Comparison of ENCODE assay signal across 1 cellular context in the genomic region with DNA sequence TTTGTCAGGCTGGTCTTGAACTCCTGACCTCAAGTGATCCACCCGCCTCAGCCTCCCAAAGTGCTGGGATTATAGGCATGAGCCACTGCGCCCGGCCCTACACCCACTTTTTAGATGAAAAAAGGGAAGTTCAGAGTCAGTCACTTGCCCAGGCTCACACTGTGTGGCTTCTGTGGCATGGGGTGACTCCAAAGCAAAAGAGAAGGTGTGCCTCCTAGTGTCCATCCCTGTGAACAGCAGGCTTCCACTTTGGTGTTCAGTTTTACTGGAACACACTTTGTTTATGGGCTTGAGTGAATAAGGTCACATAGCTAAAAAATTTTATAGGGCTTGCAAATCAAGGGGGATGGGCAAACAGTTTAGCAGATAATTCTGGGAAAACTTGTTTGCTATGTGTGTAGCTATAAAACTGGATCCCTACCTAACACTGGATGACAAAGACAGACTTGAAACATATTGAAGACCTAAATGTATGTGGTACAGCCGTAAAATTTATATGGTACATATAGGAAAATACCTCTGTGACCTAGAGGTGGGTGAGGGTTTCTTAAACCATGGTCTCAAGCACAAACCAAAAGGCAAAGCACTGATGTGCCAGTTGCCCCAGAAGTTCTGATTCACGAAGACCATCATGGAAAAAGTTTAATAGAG.
A peak's percentile ranks its signal among the peaks of the same experiment; 100 is the strongest.
TF ChIP-seq lines count a peak whose summit lies in the region.

No MANE protein-coding gene starts in this region.

TF ChIP-seq in GM12878, 131 proteins besides CTCF, POLR2A, EP300 and RAD21 (continues in another document):
- TF ChIP-seq KAT2A (conservative IDR thresholded peaks at IDR 0.05; ENCODE audit: control insufficient read depth, low read depth, low read length) (no peak), ZNF207 (IDR thresholded peaks at IDR 0.05; ENCODE audit: borderline replicate concordance) (no peak), POU2F2 (IDR thresholded peaks at IDR 0.05; ENCODE audit: borderline replicate concordance, low read depth, low read length) (0 out of 3 replicates have a peak, but pooled peaks have one; percentile 45), BHLHE40 (IDR thresholded peaks at IDR 0.05; ENCODE audit: borderline replicate concordance in 1 of 2, low read depth in 2 of 2, low read length in 1 of 2) (peak; percentile 44 to 74; a peak in 2 of 4 replicates), MTA2 (IDR thresholded peaks at IDR 0.05; ENCODE audit: low read depth) (no peak), TAF1 (IDR thresholded peaks at IDR 0.05; ENCODE audit: borderline replicate concordance, low read depth, low read length) (no peak), ZZZ3 (IDR thresholded peaks at IDR 0.05; ENCODE audit: control insufficient read depth, insufficient read length, low read depth) (no peak), IRF5 (IDR thresholded peaks at IDR 0.05; ENCODE audit: borderline replicate concordance) (no peak), SPI1 (IDR thresholded peaks at IDR 0.05; ENCODE audit: borderline replicate concordance, insufficient read depth, low read depth, low read length) (peak; percentile 49; the same call in 1 of the 2 replicates), RBBP5 (conservative IDR thresholded peaks at IDR 0.05) (no peak), HDAC6 (IDR thresholded peaks at IDR 0.05; ENCODE audit: unreplicated experiment) (no peak), BCL11A (IDR thresholded peaks at IDR 0.05; ENCODE audit: low read depth, low read length) (no peak), PBX3 (IDR thresholded peaks at IDR 0.05; ENCODE audit: insufficient replicate concordance, low read depth, low read length) (no peak), NBN (IDR thresholded peaks at IDR 0.05) (0 out of 2 replicates have a peak, but pooled peaks have one; percentile 8), HDAC2 (IDR thresholded peaks at IDR 0.05) (no peak), CBFB (IDR thresholded peaks at IDR 0.05; ENCODE audit: low read depth) (0 out of 2 replicates have a peak, but pooled peaks have one; percentile 41), ZNF592 (IDR thresholded peaks at IDR 0.05) (0 out of 2 replicates have a peak, but pooled peaks have one; percentile 40), IKZF2 (IDR thresholded peaks at IDR 0.05) (peak; percentile 27 to 68; a peak in 2 of 4 replicates), BMI1 (IDR thresholded peaks at IDR 0.05; ENCODE audit: borderline replicate concordance) (no peak), STAT3 (IDR thresholded peaks at IDR 0.05; ENCODE audit: low read depth, low read length) (no peak), ATF2 (IDR thresholded peaks at IDR 0.05; ENCODE audit: low read length) (no peak), ASH2L (IDR thresholded peaks at IDR 0.05; ENCODE audit: borderline replicate concordance, low read depth) (no peak), PML (IDR thresholded peaks at IDR 0.05; ENCODE audit: low read length) (no peak)
- TF ChIP-seq, protein P1, sequence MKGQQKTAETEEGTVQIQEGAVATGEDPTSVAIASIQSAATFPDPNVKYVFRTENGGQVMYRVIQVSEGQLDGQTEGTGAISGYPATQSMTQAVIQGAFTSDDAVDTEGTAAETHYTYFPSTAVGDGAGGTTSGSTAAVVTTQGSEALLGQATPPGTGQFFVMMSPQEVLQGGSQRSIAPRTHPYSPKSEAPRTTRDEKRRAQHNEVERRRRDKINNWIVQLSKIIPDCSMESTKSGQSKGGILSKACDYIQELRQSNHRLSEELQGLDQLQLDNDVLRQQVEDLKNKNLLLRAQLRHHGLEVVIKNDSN (IDR thresholded peaks at IDR 0.05; ENCODE audit: borderline replicate concordance, extremely low read length, insufficient read depth, low read depth, low read length): no peak
- TF ChIP-seq, protein P2, sequence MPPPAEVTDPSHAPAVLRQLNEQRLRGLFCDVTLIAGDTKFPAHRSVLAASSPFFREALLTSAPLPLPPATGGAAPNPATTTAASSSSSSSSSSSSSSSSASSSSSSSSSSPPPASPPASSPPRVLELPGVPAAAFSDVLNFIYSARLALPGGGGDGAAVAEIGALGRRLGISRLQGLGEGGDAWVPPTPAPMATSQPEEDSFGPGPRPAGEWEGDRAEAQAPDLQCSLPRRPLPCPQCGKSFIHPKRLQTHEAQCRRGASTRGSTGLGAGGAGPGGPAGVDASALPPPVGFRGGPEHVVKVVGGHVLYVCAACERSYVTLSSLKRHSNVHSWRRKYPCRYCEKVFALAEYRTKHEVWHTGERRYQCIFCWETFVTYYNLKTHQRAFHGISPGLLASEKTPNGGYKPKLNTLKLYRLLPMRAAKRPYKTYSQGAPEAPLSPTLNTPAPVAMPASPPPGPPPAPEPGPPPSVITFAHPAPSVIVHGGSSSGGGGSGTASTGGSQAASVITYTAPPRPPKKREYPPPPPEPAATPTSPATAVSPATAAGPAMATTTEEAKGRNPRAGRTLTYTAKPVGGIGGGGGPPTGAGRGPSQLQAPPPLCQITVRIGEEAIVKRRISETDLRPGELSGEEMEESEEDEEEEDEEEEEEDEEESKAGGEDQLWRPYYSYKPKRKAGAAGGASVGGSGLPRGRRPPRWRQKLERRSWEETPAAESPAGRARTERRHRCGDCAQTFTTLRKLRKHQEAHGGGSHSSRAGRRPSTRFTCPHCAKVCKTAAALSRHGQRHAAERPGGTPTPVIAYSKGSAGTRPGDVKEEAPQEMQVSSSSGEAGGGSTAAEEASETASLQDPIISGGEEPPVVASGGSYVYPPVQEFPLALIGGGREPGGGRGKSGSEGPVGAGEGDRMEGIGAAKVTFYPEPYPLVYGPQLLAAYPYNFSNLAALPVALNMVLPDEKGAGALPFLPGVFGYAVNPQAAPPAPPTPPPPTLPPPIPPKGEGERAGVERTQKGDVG (CRISPR knock-in tag; IDR thresholded peaks at IDR 0.05): no peak
- TF ChIP-seq, protein P3, sequence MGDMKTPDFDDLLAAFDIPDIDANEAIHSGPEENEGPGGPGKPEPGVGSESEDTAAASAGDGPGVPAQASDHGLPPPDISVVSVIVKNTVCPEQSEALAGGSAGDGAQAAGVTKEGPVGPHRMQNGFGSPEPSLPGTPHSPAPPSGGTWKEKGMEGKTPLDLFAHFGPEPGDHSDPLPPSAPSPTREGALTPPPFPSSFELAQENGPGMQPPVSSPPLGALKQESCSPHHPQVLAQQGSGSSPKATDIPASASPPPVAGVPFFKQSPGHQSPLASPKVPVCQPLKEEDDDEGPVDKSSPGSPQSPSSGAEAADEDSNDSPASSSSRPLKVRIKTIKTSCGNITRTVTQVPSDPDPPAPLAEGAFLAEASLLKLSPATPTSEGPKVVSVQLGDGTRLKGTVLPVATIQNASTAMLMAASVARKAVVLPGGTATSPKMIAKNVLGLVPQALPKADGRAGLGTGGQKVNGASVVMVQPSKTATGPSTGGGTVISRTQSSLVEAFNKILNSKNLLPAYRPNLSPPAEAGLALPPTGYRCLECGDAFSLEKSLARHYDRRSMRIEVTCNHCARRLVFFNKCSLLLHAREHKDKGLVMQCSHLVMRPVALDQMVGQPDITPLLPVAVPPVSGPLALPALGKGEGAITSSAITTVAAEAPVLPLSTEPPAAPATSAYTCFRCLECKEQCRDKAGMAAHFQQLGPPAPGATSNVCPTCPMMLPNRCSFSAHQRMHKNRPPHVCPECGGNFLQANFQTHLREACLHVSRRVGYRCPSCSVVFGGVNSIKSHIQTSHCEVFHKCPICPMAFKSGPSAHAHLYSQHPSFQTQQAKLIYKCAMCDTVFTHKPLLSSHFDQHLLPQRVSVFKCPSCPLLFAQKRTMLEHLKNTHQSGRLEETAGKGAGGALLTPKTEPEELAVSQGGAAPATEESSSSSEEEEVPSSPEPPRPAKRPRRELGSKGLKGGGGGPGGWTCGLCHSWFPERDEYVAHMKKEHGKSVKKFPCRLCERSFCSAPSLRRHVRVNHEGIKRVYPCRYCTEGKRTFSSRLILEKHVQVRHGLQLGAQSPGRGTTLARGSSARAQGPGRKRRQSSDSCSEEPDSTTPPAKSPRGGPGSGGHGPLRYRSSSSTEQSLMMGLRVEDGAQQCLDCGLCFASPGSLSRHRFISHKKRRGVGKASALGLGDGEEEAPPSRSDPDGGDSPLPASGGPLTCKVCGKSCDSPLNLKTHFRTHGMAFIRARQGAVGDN (IDR thresholded peaks at IDR 0.05): no peak
- TF ChIP-seq, protein P4, sequence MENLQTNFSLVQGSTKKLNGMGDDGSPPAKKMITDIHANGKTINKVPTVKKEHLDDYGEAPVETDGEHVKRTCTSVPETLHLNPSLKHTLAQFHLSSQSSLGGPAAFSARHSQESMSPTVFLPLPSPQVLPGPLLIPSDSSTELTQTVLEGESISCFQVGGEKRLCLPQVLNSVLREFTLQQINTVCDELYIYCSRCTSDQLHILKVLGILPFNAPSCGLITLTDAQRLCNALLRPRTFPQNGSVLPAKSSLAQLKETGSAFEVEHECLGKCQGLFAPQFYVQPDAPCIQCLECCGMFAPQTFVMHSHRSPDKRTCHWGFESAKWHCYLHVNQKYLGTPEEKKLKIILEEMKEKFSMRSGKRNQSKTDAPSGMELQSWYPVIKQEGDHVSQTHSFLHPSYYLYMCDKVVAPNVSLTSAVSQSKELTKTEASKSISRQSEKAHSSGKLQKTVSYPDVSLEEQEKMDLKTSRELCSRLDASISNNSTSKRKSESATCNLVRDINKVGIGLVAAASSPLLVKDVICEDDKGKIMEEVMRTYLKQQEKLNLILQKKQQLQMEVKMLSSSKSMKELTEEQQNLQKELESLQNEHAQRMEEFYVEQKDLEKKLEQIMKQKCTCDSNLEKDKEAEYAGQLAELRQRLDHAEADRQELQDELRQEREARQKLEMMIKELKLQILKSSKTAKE (IDR thresholded peaks at IDR 0.05; ENCODE audit: low read depth, poor library complexity, severe bottlenecking): peak; percentile 49
- TF ChIP-seq, protein P5, sequence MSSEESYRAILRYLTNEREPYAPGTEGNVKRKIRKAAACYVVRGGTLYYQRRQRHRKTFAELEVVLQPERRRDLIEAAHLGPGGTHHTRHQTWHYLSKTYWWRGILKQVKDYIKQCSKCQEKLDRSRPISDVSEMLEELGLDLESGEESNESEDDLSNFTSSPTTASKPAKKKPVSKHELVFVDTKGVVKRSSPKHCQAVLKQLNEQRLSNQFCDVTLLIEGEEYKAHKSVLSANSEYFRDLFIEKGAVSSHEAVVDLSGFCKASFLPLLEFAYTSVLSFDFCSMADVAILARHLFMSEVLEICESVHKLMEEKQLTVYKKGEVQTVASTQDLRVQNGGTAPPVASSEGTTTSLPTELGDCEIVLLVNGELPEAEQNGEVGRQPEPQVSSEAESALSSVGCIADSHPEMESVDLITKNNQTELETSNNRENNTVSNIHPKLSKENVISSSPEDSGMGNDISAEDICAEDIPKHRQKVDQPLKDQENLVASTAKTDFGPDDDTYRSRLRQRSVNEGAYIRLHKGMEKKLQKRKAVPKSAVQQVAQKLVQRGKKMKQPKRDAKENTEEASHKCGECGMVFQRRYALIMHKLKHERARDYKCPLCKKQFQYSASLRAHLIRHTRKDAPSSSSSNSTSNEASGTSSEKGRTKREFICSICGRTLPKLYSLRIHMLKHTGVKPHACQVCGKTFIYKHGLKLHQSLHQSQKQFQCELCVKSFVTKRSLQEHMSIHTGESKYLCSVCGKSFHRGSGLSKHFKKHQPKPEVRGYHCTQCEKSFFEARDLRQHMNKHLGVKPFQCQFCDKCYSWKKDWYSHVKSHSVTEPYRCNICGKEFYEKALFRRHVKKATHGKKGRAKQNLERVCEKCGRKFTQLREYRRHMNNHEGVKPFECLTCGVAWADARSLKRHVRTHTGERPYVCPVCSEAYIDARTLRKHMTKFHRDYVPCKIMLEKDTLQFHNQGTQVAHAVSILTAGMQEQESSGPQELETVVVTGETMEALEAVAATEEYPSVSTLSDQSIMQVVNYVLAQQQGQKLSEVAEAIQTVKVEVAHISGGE (CRISPR knock-in tag; IDR thresholded peaks at IDR 0.05): no peak
